1 cellular context compared by ENCODE assay signal in the genomic region with DNA sequence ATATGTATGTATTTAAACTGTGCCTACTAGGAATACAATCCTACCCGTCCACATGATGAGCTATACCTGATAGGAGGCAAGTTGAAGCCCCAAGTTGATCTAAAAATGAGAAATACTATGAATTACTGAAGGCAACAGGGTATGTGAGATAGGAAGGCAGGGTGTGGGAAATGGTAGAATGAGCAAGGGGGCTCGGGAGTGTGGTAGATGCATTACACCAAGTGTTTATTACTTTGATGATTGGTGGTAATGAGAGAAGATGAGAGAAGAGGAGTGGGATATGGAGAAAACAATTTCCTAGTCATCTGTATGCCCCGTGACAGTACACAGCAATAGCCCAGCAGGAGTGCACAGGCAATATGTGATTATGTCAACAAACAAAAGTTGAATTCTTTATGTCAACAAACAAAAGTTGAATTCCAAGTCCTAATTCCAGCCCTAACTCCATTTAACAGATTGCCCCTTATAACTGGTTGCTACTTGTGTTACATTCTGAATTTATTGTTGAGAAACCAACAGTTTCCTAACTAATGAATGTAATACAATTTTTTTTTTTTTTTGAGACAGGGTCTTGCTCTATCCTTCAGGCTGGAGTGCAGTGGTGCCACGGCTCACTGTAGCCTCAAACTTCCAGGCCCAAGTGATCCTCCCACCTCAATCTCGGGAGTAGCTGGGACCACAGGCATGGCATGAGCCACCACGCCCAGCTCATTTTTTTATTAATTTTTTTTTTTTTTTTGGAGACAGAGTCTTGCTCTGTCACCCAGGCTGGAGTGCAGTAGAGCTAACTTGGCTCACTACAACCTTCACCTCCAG.
TF ChIP-seq lines count a peak whose summit lies in the region.

No MANE protein-coding gene starts in this region.

TF ChIP-seq in GM12878, 131 proteins besides CTCF, POLR2A, EP300 and RAD21:
- TF ChIP-seq TBL1XR1 (IDR thresholded peaks at IDR 0.05; ENCODE audit: low read depth, low read length) = no peak
- TF ChIP-seq PML (IDR thresholded peaks at IDR 0.05; ENCODE audit: low read length) = no peak
- no peak for TF ChIP-seq ZNF207 (IDR thresholded peaks at IDR 0.05; ENCODE audit: borderline replicate concordance)
- TF ChIP-seq ATF7 (IDR thresholded peaks at IDR 0.05; ENCODE audit: low read depth) = no peak
- TF ChIP-seq, protein P1, sequence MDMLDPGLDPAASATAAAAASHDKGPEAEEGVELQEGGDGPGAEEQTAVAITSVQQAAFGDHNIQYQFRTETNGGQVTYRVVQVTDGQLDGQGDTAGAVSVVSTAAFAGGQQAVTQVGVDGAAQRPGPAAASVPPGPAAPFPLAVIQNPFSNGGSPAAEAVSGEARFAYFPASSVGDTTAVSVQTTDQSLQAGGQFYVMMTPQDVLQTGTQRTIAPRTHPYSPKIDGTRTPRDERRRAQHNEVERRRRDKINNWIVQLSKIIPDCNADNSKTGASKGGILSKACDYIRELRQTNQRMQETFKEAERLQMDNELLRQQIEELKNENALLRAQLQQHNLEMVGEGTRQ (IDR thresholded peaks at IDR 0.05; ENCODE audit: borderline replicate concordance, low read depth, low read length) = no peak
- TF ChIP-seq, protein P2, sequence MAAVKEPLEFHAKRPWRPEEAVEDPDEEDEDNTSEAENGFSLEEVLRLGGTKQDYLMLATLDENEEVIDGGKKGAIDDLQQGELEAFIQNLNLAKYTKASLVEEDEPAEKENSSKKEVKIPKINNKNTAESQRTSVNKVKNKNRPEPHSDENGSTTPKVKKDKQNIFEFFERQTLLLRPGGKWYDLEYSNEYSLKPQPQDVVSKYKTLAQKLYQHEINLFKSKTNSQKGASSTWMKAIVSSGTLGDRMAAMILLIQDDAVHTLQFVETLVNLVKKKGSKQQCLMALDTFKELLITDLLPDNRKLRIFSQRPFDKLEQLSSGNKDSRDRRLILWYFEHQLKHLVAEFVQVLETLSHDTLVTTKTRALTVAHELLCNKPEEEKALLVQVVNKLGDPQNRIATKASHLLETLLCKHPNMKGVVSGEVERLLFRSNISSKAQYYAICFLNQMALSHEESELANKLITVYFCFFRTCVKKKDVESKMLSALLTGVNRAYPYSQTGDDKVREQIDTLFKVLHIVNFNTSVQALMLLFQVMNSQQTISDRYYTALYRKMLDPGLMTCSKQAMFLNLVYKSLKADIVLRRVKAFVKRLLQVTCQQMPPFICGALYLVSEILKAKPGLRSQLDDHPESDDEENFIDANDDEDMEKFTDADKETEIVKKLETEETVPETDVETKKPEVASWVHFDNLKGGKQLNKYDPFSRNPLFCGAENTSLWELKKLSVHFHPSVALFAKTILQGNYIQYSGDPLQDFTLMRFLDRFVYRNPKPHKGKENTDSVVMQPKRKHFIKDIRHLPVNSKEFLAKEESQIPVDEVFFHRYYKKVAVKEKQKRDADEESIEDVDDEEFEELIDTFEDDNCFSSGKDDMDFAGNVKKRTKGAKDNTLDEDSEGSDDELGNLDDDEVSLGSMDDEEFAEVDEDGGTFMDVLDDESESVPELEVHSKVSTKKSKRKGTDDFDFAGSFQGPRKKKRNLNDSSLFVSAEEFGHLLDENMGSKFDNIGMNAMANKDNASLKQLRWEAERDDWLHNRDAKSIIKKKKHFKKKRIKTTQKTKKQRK (IDR thresholded peaks at IDR 0.05; ENCODE audit: low read depth, low read length) = no peak
- no peak for TF ChIP-seq CBX5 (IDR thresholded peaks at IDR 0.05; ENCODE audit: low read depth)
- TF ChIP-seq, protein P3, sequence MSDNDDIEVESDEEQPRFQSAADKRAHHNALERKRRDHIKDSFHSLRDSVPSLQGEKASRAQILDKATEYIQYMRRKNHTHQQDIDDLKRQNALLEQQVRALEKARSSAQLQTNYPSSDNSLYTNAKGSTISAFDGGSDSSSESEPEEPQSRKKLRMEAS (IDR thresholded peaks at IDR 0.05; ENCODE audit: low read depth, low read length) = no peak
- no peak for TF ChIP-seq POLR2AphosphoS5 (IDR thresholded peaks at IDR 0.05; ENCODE audit: low read length)
TF ChIP-seq in GM12878: peak in this region for 0.
